21 cellular contexts compared by ENCODE assay signal in genomic region chr1:206939841-206940587, GRCh38. TPM values are rescaled to one million over a fixed set of nuclear protein-coding genes. Genes with fewer than 3 reads are reported as not detected.
DNase-seq lines count a peak whose midpoint lies in the region; ATAC-seq and TF ChIP-seq lines count a peak whose summit lies in the region.
"Had no signal": no experiment of that assay in that cellular context is flagged by ENCODE, and none has a peak within 500 bp of the region (broad histone marks: within the 10 kb centered on the region; RNA-seq: fewer than 3 reads in every experiment).

No MANE protein-coding gene starts in this region.

- no peaks in the 10 kb centered on the region for H3K27me3 ChIP-seq in BLaER1 treated with 17β-estradiol and CSF1 and Interleukin-3, amounts not matched to agents 10 nM and 100 nM
- H3K27me3 ChIP-seq in breast epithelium, result no peaks in the 10 kb centered on the region
- H3K27me3 ChIP-seq in prostate gland (replicated peaks; ENCODE audit: insufficient read depth), result no peaks in the 10 kb centered on the region
- no peaks in the 10 kb centered on the region for H3K27me3 ChIP-seq in gastroesophageal sphincter
- H3K27me3 ChIP-seq in tibial nerve, result no peaks in the 10 kb centered on the region
- H3K27me3 ChIP-seq: Peyer's patch had no signal

- TF ChIP-seq POLR2A in breast epithelium (IDR thresholded peaks at IDR 0.05) (no peak), prostate gland (IDR thresholded peaks at IDR 0.05) (no peak), gastroesophageal sphincter (IDR thresholded peaks at IDR 0.05) (no peak), tibial nerve (IDR thresholded peaks at IDR 0.05) (no peak)

- DNase-seq in breast epithelium (ENCODE audit: low spot score in 2 of 2) (no peak), prostate gland (ENCODE audit: low spot score) (peak; percentile 26), C1 segment of cervical spinal cord (lab: John Stamatoyannopoulos, UW) (no peak), tibial nerve (ENCODE audit: low spot score in 2 of 2) (no peak)
- no peak for DNase-seq in natural killer cell treated with Interleukin-12 subunit alpha and Interleukin-12 subunit beta and Interleukin-15 and Interleukin-18, amount 100 ng/mL, for 72 hours (ENCODE audit: low spot score)
- DNase-seq: DMS 273 treated with DMSO at 0.1 percent for 48 hours, KG1, NCI-H1417 treated with DMSO at 0.1 percent for 48 hours, NCI-H187 treated with DMSO at 0.1 percent for 48 hours, NCI-H2171 treated with DMSO at 0.1 percent for 48 hours, NCI-H446, NCI-H526 treated with DMSO at 0.1 percent for 48 hours had no signal

- H3K27ac Mint-ChIP-seq in natural killer cell treated with Interleukin-12 subunit alpha and Interleukin-12 subunit beta and Interleukin-15 and Interleukin-18, amount 100 ng/mL, for 72 hours, result no peak overlapping the region

- no peaks in the 10 kb centered on the region for H3K36me3 ChIP-seq in BLaER1 treated with 17β-estradiol and CSF1 and Interleukin-3, amounts not matched to agents 10 nM and 100 nM
- no peaks in the 10 kb centered on the region for H3K36me3 ChIP-seq in breast epithelium
- no peaks in the 10 kb centered on the region for H3K36me3 ChIP-seq in prostate gland
- H3K36me3 ChIP-seq in gastroesophageal sphincter, result no peaks in the 10 kb centered on the region
- no peaks in the 10 kb centered on the region for H3K36me3 ChIP-seq in tibial nerve

- H4K20me1 ChIP-seq in BLaER1 treated with 17β-estradiol and CSF1 and Interleukin-3, amounts not matched to agents 10 nM and 100 nM, result no peaks in the 10 kb centered on the region

- no peaks in the 10 kb centered on the region for H3K27me3 Mint-ChIP-seq in natural killer cell treated with Interleukin-12 subunit alpha and Interleukin-12 subunit beta and Interleukin-15 and Interleukin-18, amount 100 ng/mL, for 72 hours

- TF ChIP-seq CTCF in breast epithelium (IDR thresholded peaks at IDR 0.05) (no peak), prostate gland (IDR thresholded peaks at IDR 0.05) (no peak), gastroesophageal sphincter (IDR thresholded peaks at IDR 0.05) (no peak), tibial nerve (IDR thresholded peaks at IDR 0.05) (no peak)

- ATAC-seq in esophagus mucosa, result peak; percentile 36
- no peak for ATAC-seq in natural killer cell treated with Interleukin-12 subunit alpha and Interleukin-12 subunit beta and Interleukin-15 and Interleukin-18, amount 100 ng/mL, for 72 hours
- no peak for ATAC-seq in gastroesophageal sphincter
- ATAC-seq: A549, Right ventricle myocardium inferior had no signal

- peaks cover 0 to 12% (median 7%) of the 10 kb centered on the region in 10 experiments; a peak in 12 of 20 replicates for H3K4me1 ChIP-seq in BLaER1 treated with 17β-estradiol and CSF1 and Interleukin-3, amounts not matched to agents 10 nM and 100 nM
- H3K4me1 ChIP-seq in breast epithelium (no peaks in the 10 kb centered on the region), prostate gland (replicated peaks) (no peaks in the 10 kb centered on the region), gastroesophageal sphincter (no peaks in the 10 kb centered on the region), tibial nerve (no peaks in the 10 kb centered on the region)

- peak overlapping the region in 6 of 11 experiments; percentile 2 to 47 (median 34); a peak in 8 of 22 replicates for H3K4me2 ChIP-seq in BLaER1 treated with 17β-estradiol and CSF1 and Interleukin-3, amounts not matched to agents 10 nM and 100 nM
- H3K4me2 ChIP-seq: A549 had no signal

- H3K4me3 Mint-ChIP-seq in natural killer cell treated with Interleukin-12 subunit alpha and Interleukin-12 subunit beta and Interleukin-15 and Interleukin-18, amount 100 ng/mL, for 72 hours, result no peak overlapping the region

- no peaks in the 10 kb centered on the region for H3K36me3 Mint-ChIP-seq in natural killer cell treated with Interleukin-12 subunit alpha and Interleukin-12 subunit beta and Interleukin-15 and Interleukin-18, amount 100 ng/mL, for 72 hours

- H3K4me1 Mint-ChIP-seq in natural killer cell treated with Interleukin-12 subunit alpha and Interleukin-12 subunit beta and Interleukin-15 and Interleukin-18, amount 100 ng/mL, for 72 hours (ENCODE audit: low read depth in 2 of 2), result peaks cover 11 to 12% of the 10 kb centered on the region in 2 donors

- no peaks in the 10 kb centered on the region for H3K9me3 ChIP-seq in BLaER1 treated with 17β-estradiol and CSF1 and Interleukin-3, amounts not matched to agents 10 nM and 100 nM (replicated peaks in 1 of 11)
- H3K9me3 ChIP-seq in breast epithelium, result no peaks in the 10 kb centered on the region
- no peaks in the 10 kb centered on the region for H3K9me3 ChIP-seq in prostate gland
- no peaks in the 10 kb centered on the region for H3K9me3 ChIP-seq in gastroesophageal sphincter
- H3K9me3 ChIP-seq in tibial nerve, result no peaks in the 10 kb centered on the region
- H3K9me3 ChIP-seq: A549, Peyer's patch had no signal

- 46% methylated on average over 9 of the region's 9 CpGs for WGBS in prostate gland
- 89 to 97% methylated on average over 5 to 8 of the region's 9 CpGs for WGBS in gastroesophageal sphincter (ENCODE audit: low coverage in 1 of 2), 2 donors
- 83 to 91% methylated on average over 9 of the region's 9 CpGs for WGBS in tibial nerve, 2 donors

- no peaks in the 10 kb centered on the region for H3K9me3 Mint-ChIP-seq in natural killer cell treated with Interleukin-12 subunit alpha and Interleukin-12 subunit beta and Interleukin-15 and Interleukin-18, amount 100 ng/mL, for 72 hours

- no peak overlapping the region for H3K27ac ChIP-seq in BLaER1 treated with 17β-estradiol and CSF1 and Interleukin-3, amounts not matched to agents 10 nM and 100 nM
- H3K27ac ChIP-seq in breast epithelium, result peak overlapping the region; percentile 78 to 83
- no peak overlapping the region for H3K27ac ChIP-seq in prostate gland
- no peak overlapping the region for H3K27ac ChIP-seq in gastroesophageal sphincter
- no peak overlapping the region for H3K27ac ChIP-seq in tibial nerve
- H3K27ac ChIP-seq: A549, C4-2B had no signal

- H3K9ac ChIP-seq in BLaER1 treated with 17β-estradiol and CSF1 and Interleukin-3, amounts not matched to agents 10 nM and 100 nM, result no peak overlapping the region

- no peak overlapping the region for H3K4me3 ChIP-seq in BLaER1 treated with 17β-estradiol and CSF1 and Interleukin-3, amounts not matched to agents 10 nM and 100 nM
- H3K4me3 ChIP-seq in breast epithelium (no peak overlapping the region), prostate gland (no peak overlapping the region), gastroesophageal sphincter (no peak overlapping the region), tibial nerve (no peak overlapping the region)
- H3K4me3 ChIP-seq: A549, Peyer's patch had no signal

- intact Hi-C loops in breast epithelium (cut with DNase I; ENCODE audit: low total_unique reads), result no loop called here
- intact Hi-C loops in prostate gland (cut with DNase I), result no loop called here

- no peak for TF ChIP-seq EP300 in gastroesophageal sphincter (IDR thresholded peaks at IDR 0.05)
- TF ChIP-seq EP300 in tibial nerve (IDR thresholded peaks at IDR 0.05), result no peak

RNA-seq across cellular contexts. Expression of gene PIGR, which starts 6.3 kb away (rescaled TPM):
- total RNA-seq in breast epithelium (100 to 1,000 TPM in 2 of 3 donors, under 1 TPM in 1; 0.16 to 205 (median 123) TPM), esophagus mucosa (35.4 TPM), prostate gland (10 to 100 TPM in 1 of 2 donors, 1 to 10 TPM in 1; 1.9 to 91.7 TPM), gastroesophageal sphincter (100 to 1,000 TPM in 1 of 4 donors, under 1 TPM in 3; 0.16 to 256 (median 0.35) TPM), tibial nerve (under 1 TPM in 1 of 4 donors, not detected in 3; 0.22 TPM)
- total RNA-seq in natural killer cell treated with Interleukin-12 subunit alpha and Interleukin-12 subunit beta and Interleukin-15 and Interleukin-18, amount 100 ng/mL, for 72 hours, result under 1 TPM in 1 of 2 donors, not detected in 1; 0.08 TPM
- total RNA-seq: Right ventricle myocardium inferior, SK-MEL-5 had no signal

RNA-seq across cellular contexts. Expression of gene FCMR, which starts 18.3 kb away (rescaled TPM):
- total RNA-seq in breast epithelium (10 to 100 TPM in 1 of 3 donors, 1 to 10 TPM in 2; 1.1 to 11.0 (median 3.3) TPM), esophagus mucosa (2.9 TPM), prostate gland (1 to 10 TPM; 1.7 to 2.2 TPM), gastroesophageal sphincter (1 to 10 TPM in 3 of 4 donors, not detected in 1; 1.0 to 4.1 (median 1.6) TPM), tibial nerve (1 to 10 TPM; 1.8 to 3.1 (median 2.6) TPM)
- 1 to 10 TPM; 4.1 to 6.8 TPM for total RNA-seq in natural killer cell treated with Interleukin-12 subunit alpha and Interleukin-12 subunit beta and Interleukin-15 and Interleukin-18, amount 100 ng/mL, for 72 hours

RNA-seq across cellular contexts. Expression of gene FCAMR, which starts 30.2 kb away (rescaled TPM):
- not detected for total RNA-seq in breast epithelium
- 0.08 TPM for total RNA-seq in esophagus mucosa
- 1 to 10 TPM in 1 of 2 donors, not detected in 1; 2.3 TPM for total RNA-seq in prostate gland
- not detected for total RNA-seq in natural killer cell treated with Interleukin-12 subunit alpha and Interleukin-12 subunit beta and Interleukin-15 and Interleukin-18, amount 100 ng/mL, for 72 hours
- under 1 TPM in 1 of 4 donors, not detected in 3; 0.39 TPM for total RNA-seq in gastroesophageal sphincter
- total RNA-seq in tibial nerve, result not detected
- total RNA-seq: Right ventricle myocardium inferior, SK-MEL-5 had no signal

RNA-seq across cellular contexts. Expression of gene IL24, which starts 42.8 kb away (rescaled TPM):
- total RNA-seq in breast epithelium (under 1 TPM in 1 of 3 donors, not detected in 2; 0.59 TPM), esophagus mucosa (0.12 TPM), prostate gland (not detected), gastroesophageal sphincter (not detected), tibial nerve (not detected)
- total RNA-seq in natural killer cell treated with Interleukin-12 subunit alpha and Interleukin-12 subunit beta and Interleukin-15 and Interleukin-18, amount 100 ng/mL, for 72 hours, result not detected
- total RNA-seq: HT-29, Peyer's patch, Right ventricle myocardium inferior had no signal

Comparison
In these comparisons a context has a peak if more than half of its experiments do, and no peak if none do; other contexts are left out.
1. H3K27ac ChIP-seq: peak in breast epithelium (2 of 2); none in BLaER1 treated with 17β-estradiol and CSF1 and Interleukin-3, amounts not matched to agents 10 nM and 100 nM (0 of 11), prostate gland (0 of 2), gastroesophageal sphincter (0 of 4) and tibial nerve (0 of 4).